Comparison of ENCODE assay signal across 28 cellular contexts in genomic region chr4:2321279-2322196, GRCh38. TPM values are rescaled to one million over a fixed set of nuclear protein-coding genes. Genes with fewer than 3 reads are reported as not detected.
DNase-seq lines count a peak whose midpoint lies in the region; ATAC-seq, FAIRE-seq and TF ChIP-seq lines count a peak whose summit lies in the region.
"Had no signal": no experiment of that assay in that cellular context is flagged by ENCODE, and none has a peak within 500 bp of the region (broad histone marks: within the 10 kb centered on the region; RNA-seq: fewer than 3 reads in every experiment).

No MANE protein-coding gene starts in this region.

- H3K4me1 Mint-ChIP-seq in stimulated activated effector memory CD8-positive, alpha-beta T cell treated with anti-CD3 and anti-CD28 coated beads, Interleukin-12 subunit alpha, Interleukin-12 subunit beta, amount 100 ng/mL, for 72 hours, result peaks cover 15% of the 10 kb centered on the region

- H3K27ac ChIP-seq in HEK293 (ENCODE audit: extremely low read depth, low read depth, low read length) (no peak overlapping the region), HepG2 (ENCODE audit: extremely low read length, insufficient read depth, low read length) (no peak overlapping the region)
- H3K27ac ChIP-seq: ascending aorta, heart right ventricle, HL-60, RWPE1, transverse colon, VCaP had no signal

- in situ Hi-C loops in astrocyte of the spinal cord (cut with HindIII; ENCODE audit: low sequenced_read_pairs) (no loop called here), HepG2 (cut with HindIII; ENCODE audit: extremely low pct_ligation_motif_present, low pct_unique_long_range_greater_than_20kb) (no loop called here)

- H4K20me1 ChIP-seq in HepG2 (ENCODE audit: insufficient read depth, low read length), result no peaks in the 10 kb centered on the region

- H2AFZ ChIP-seq in HepG2 (ENCODE audit: low read length), result no peak overlapping the region

- H3K9ac ChIP-seq in HepG2 (ENCODE audit: insufficient read depth, low read depth, low read length), result no peak overlapping the region
- H3K9ac ChIP-seq: SK-N-SH had no signal

- intact Hi-C loops in HepG2 (cut with micrococcal nuclease; ENCODE audit: unreplicated experiment), result no loop called here

- no peak for FAIRE-seq in HepG2 (lab: Jason Lieb, UNC)
- FAIRE-seq: G401.6 had no signal

- H3K79me2 ChIP-seq in HepG2 (ENCODE audit: insufficient read depth, low read length), result no peaks in the 10 kb centered on the region

- H3K4me1 ChIP-seq in HEK293 (ENCODE audit: control insufficient read depth, insufficient read depth, low read length) (no peaks in the 10 kb centered on the region), HepG2 (ENCODE audit: insufficient read depth, low read length) (no peaks in the 10 kb centered on the region)
- H3K4me1 ChIP-seq: ascending aorta, heart right ventricle, transverse colon had no signal

- CTCF ChIA-PET in HEK293 (lab: Yijun Ruan, JAX), result interaction anchor here (1.3 kb wide), 1 partner anchor 144 kb away, joined by 3 read pairs; no protein-coding TSS in a partner anchor
- CTCF ChIA-PET in HepG2 (lab: Yijun Ruan, JAX; ENCODE audit: low intra/inter-chr PET ratio, low total read pairs), result no interaction called here

- H3K9me3 ChIP-seq in HEK293 (ENCODE audit: control insufficient read depth, insufficient read depth, low read depth, low read length), result no peaks in the 10 kb centered on the region
- no peaks in the 10 kb centered on the region for H3K9me3 ChIP-seq in HepG2 (ENCODE audit: low read length)
- H3K9me3 ChIP-seq: transverse colon had no signal

- no TSS peak for BruUV-seq in HepG2 (replicated peaks; lab: Mats Ljungman, UMichigan)

- no peaks in the 10 kb centered on the region for H3K36me3 ChIP-seq in HEK293 (ENCODE audit: control insufficient read depth in 2 of 2, insufficient read depth in 1 of 2, low read length in 2 of 2)
- H3K36me3 ChIP-seq in HepG2 (replicated peaks in 1 of 2; ENCODE audit: control insufficient read depth in 1 of 2, insufficient read depth in 2 of 2, low read length in 2 of 2), result no peaks in the 10 kb centered on the region
- H3K36me3 ChIP-seq: ascending aorta, heart right ventricle, transverse colon had no signal

- H3K27ac Mint-ChIP-seq in stimulated activated effector memory CD8-positive, alpha-beta T cell treated with anti-CD3 and anti-CD28 coated beads, Interleukin-12 subunit alpha, Interleukin-12 subunit beta, amount 100 ng/mL, for 72 hours, result peak overlapping the region; percentile 47
- H3K27ac Mint-ChIP-seq: activated naive CD8-positive, alpha-beta T cell; activated T-helper 1 cell treated with anti-CD3 and anti-CD28 coated beads, Interleukin-12 subunit alpha, Interleukin-12 subunit beta, Interleukin-2, Interleukin-4 antibody, amounts not matched to agents 30 ng/mL and 10 ng/mL and 1 ng/mL, durations not matched to agents 14 hours and 24 hours and 36 hours; nephron progenitor cell; T-helper 2 cell treated with Interferon-gamma antibody and Interleukin-4, amounts not matched to agents 5 μg/mL and 100 μg/mL, for 36 hours had no signal

- TF ChIP-seq RAD21 in HepG2 (CRISPR knock-in tag; IDR thresholded peaks at IDR 0.05), result no peak

- TF ChIP-seq CTCF in HEK293 (tag by site-specific recombination; IDR thresholded peaks at IDR 0.05) (no peak), astrocyte of the spinal cord (IDR thresholded peaks at IDR 0.05; ENCODE audit: low read depth, low read length) (no peak), HepG2 (CRISPR knock-in tag; IDR thresholded peaks at IDR 0.05) (no peak)

- H3K36me3 Mint-ChIP-seq in stimulated activated effector memory CD8-positive, alpha-beta T cell treated with anti-CD3 and anti-CD28 coated beads, Interleukin-12 subunit alpha, Interleukin-12 subunit beta, amount 100 ng/mL, for 72 hours, result peaks cover 23% of the 10 kb centered on the region

- ATAC-seq in HepG2 (peak; percentile 63), HG02759 (IDR thresholded peaks at IDR 0.05; ENCODE audit: unreplicated experiment) (no peak), HG03139 (IDR thresholded peaks at IDR 0.05; ENCODE audit: unreplicated experiment) (no peak)
- ATAC-seq in stimulated activated effector memory CD8-positive, alpha-beta T cell treated with anti-CD3 and anti-CD28 coated beads, Interleukin-12 subunit alpha, Interleukin-12 subunit beta, amount 100 ng/mL, for 72 hours, result no peak

- peaks cover 5 to 22% of the 10 kb centered on the region in 2 experiments; a peak in 4 of 5 replicates for H3K27me3 ChIP-seq in HepG2 (ENCODE audit: control insufficient read depth in 1 of 2, insufficient read depth in 2 of 2, low read length in 2 of 2)
- H3K27me3 ChIP-seq: ascending aorta, heart right ventricle, transverse colon had no signal

- TF ChIP-seq POLR2A in HepG2 (IDR thresholded peaks at IDR 0.05; ENCODE audit: insufficient read depth in 1 of 2, low read depth in 2 of 2, low read length in 2 of 2), result no peak

- peak overlapping the region; percentile 18 for H3K4me3 Mint-ChIP-seq in stimulated activated effector memory CD8-positive, alpha-beta T cell treated with anti-CD3 and anti-CD28 coated beads, Interleukin-12 subunit alpha, Interleukin-12 subunit beta, amount 100 ng/mL, for 72 hours
- H3K4me3 Mint-ChIP-seq: activated naive CD8-positive, alpha-beta T cell; activated T-helper 1 cell treated with anti-CD3 and anti-CD28 coated beads, Interleukin-12 subunit alpha, Interleukin-12 subunit beta, Interleukin-2, Interleukin-4 antibody, amounts not matched to agents 30 ng/mL and 10 ng/mL and 1 ng/mL, durations not matched to agents 14 hours and 24 hours and 36 hours; nephron progenitor cell; T-helper 2 cell treated with Interferon-gamma antibody and Interleukin-4, amounts not matched to agents 5 μg/mL and 100 μg/mL, for 36 hours had no signal

- H3K4me3 ChIP-seq in HEK293 (ENCODE audit: low read depth, low read length), result no peak overlapping the region
- H3K4me3 ChIP-seq in astrocyte of the spinal cord (ENCODE audit: low read depth, low read length), result no peak overlapping the region
- no peak overlapping the region for H3K4me3 ChIP-seq in HepG2 (replicated peaks in 1 of 3; ENCODE audit: insufficient read depth in 1 of 3, low read depth in 2 of 3, low read length in 3 of 3)
- H3K4me3 ChIP-seq: ascending aorta, heart right ventricle, transverse colon had no signal

- TF ChIP-seq EP300 in HepG2 (IDR thresholded peaks at IDR 0.05; ENCODE audit: low read depth in 2 of 2, low read length in 2 of 2) (no peak), HepG2 (CRISPR knock-in tag; IDR thresholded peaks at IDR 0.05; ENCODE audit: borderline replicate concordance) (no peak)

- WGBS in HepG2 (ENCODE audit: low lambda C conversion rate), result 41% methylated on average over 21 of the region's 22 CpGs

- no peaks in the 10 kb centered on the region for H3K9me3 Mint-ChIP-seq in stimulated activated effector memory CD8-positive, alpha-beta T cell treated with anti-CD3 and anti-CD28 coated beads, Interleukin-12 subunit alpha, Interleukin-12 subunit beta, amount 100 ng/mL, for 72 hours

- H3K4me2 ChIP-seq in HepG2 (ENCODE audit: low read depth, low read length), result no peak overlapping the region
- H3K4me2 ChIP-seq: SK-N-SH had no signal

- POLR2A ChIA-PET in HEK293 (lab: Yijun Ruan, JAX), result no interaction called here
- POLR2A ChIA-PET in HepG2 (lab: Yijun Ruan, JAX), result no interaction called here

- DNase-seq in astrocyte of the spinal cord (ENCODE audit: low read depth, low spot score), result peak; percentile 17
- DNase-seq in HepG2 (ENCODE audit: low spot score), result no peak
- peak in 1 of 2 donors; percentile 39 for DNase-seq in stimulated activated effector memory CD8-positive, alpha-beta T cell treated with anti-CD3 and anti-CD28 coated beads, Interleukin-12 subunit alpha, Interleukin-12 subunit beta, amount 100 ng/mL, for 72 hours (ENCODE audit: low spot score in 2 of 2)
- DNase-seq in GDM1 (lab: John Stamatoyannopoulos, UW), result no peak
- DNase-seq: activated CD4-positive, alpha-beta T cell treated with anti-CD3 and anti-CD28 coated beads, Interleukin-2, amount 50 U/mL, for 1 hour; AML-193; cerebellar nuclear complex; DMS153; foreskin fibroblast; heart right ventricle; NCI-H1048; NCI-H2029; NCI-H226; nephron progenitor cell; posterior cingulate gyrus; SK-N-SH; transverse colon had no signal

TF ChIP-seq in HEK293, 187 proteins besides CTCF, POLR2A, EP300 and RAD21:
- TF ChIP-seq ZNF558 (tag by site-specific recombination; IDR thresholded peaks at IDR 0.05), result no peak
- TF ChIP-seq ZNF48 (tag by site-specific recombination; IDR thresholded peaks at IDR 0.05), result no peak
- peak; percentile 43; the same call in 1 of the 2 replicates for TF ChIP-seq ZIC2 (tag by site-specific recombination; IDR thresholded peaks at IDR 0.05)

TF ChIP-seq in HepG2, 621 proteins besides CTCF, POLR2A, EP300 and RAD21 (continues in another document):
- TF ChIP-seq ZNF30 (CRISPR knock-in tag; IDR thresholded peaks at IDR 0.05) (no peak), SRY (CRISPR knock-in tag; IDR thresholded peaks at IDR 0.05) (no peak)
- TF ChIP-seq, protein P1, sequence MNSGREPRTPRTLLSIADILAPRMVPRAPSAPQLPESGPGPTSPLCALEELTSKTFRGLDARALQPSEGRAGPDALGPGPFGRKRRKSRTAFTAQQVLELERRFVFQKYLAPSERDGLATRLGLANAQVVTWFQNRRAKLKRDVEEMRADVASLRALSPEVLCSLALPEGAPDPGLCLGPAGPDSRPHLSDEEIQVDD (CRISPR knock-in tag; IDR thresholded peaks at IDR 0.05; ENCODE audit: borderline replicate concordance), result no peak

RNA-seq across cellular contexts. Expression of gene MXD4, which starts 59.6 kb away (rescaled TPM):
- 19.6 and 31.3 TPM in 2 replicates for total RNA-seq in HepG2 (2016; rRNA removed; fragmentation: Illumina TruSeq; extraction: Trizol)
- total RNA-seq in HepG2 (2016; cell fraction: cytosol; rRNA removed; fragmentation: Illumina TruSeq; extraction: Trizol; ENCODE audit: low read depth), result 36.9 and 47.9 TPM in 2 replicates
- total RNA-seq in HepG2 (2016; cell fraction: insoluble cytoplasmic fraction; rRNA removed; fragmentation: Illumina TruSeq; extraction: Trizol), result 17.4 and 29.0 TPM in 2 replicates
- total RNA-seq in HepG2 (2016; cell fraction: membrane; rRNA removed; fragmentation: Illumina TruSeq; extraction: Trizol), result 44.7 and 51.6 TPM in 2 replicates
- total RNA-seq in HepG2 (2016; cell fraction: nucleus; rRNA removed; fragmentation: Illumina TruSeq; extraction: Trizol), result 17.8 and 19.3 TPM in 2 replicates
- 29.0 and 35.5 TPM in 2 replicates for polyA plus RNA-seq in HepG2 (2011; rRNA removed)
- 18.8 and 32.8 TPM in 2 replicates for polyA plus RNA-seq in HepG2 (2011; cell fraction: cytosol; rRNA removed)
- polyA plus RNA-seq in HepG2 (2011; cell fraction: nucleus; rRNA removed), result 55.8 and 75.6 TPM in 2 replicates
- 13.3 and 19.0 TPM in 2 replicates for polyA plus RNA-seq in HepG2 (2012)
- polyA plus RNA-seq in HepG2 (2016; cell fraction: cytosol; fragmentation: Illumina TruSeq; extraction: Trizol; ENCODE audit: low read depth), result 75.4 and 78.8 TPM in 2 replicates
- 24.7 and 25.4 TPM in 2 replicates for polyA plus RNA-seq in HepG2 (2016; cell fraction: insoluble cytoplasmic fraction; fragmentation: Illumina TruSeq; extraction: Trizol; ENCODE audit: low read depth)
- polyA plus RNA-seq in HepG2 (2016; cell fraction: membrane; fragmentation: Illumina TruSeq; extraction: Trizol; ENCODE audit: low read depth), result 58.0 and 61.9 TPM in 2 replicates
- 40.4 and 42.9 TPM in 2 replicates for polyA plus RNA-seq in HepG2 (2016; cell fraction: nucleus; fragmentation: Illumina TruSeq; extraction: Trizol; ENCODE audit: insufficient read depth, low read depth)
- 56.0 and 71.8 TPM in 2 replicates for polyA minus RNA-seq in HepG2 (2011; rRNA and poly(A)+ RNA removed; ENCODE audit: low replicate concordance)
- polyA minus RNA-seq in HepG2 (2011; cell fraction: cytosol; rRNA and poly(A)+ RNA removed), result 16.4 and 18.3 TPM in 2 replicates
- polyA minus RNA-seq in HepG2 (2011; cell fraction: nucleus; rRNA and poly(A)+ RNA removed), result 38.0 and 41.2 TPM in 2 replicates
